ENCODE assay signal across 1 cellular context in the genomic region with DNA sequence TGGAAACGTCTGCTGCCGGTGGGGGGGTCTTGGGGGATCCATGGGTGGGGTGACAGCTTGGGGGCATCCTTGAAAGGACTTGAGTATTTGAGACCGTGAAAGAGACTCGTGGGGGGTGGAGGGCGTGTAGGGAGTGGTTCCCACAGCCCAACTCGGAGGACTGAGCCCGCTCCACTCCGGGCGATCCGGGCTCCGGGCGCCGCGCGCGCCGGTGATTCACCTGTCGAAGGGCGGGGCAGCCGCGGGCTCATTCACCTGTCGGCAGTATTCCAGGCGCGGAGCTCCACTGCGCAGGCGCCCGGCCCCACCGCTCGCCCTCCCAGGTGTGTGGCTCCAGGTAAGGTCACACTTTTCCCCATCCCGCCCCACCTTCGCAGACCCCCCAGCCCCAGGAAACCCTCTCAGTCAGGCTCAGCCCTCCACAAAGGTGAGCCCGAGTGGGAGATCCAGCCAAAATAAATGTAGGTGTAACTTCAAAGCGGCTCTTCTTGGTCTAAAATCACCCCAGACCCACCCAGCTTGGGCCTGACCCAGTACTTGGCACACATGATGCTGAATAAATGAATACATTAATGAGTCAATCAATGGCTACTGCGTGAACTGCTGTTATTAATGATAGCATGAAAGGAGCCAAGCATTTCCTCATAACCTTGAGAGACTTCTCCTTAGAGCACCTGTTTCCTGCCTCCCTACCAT.
TF ChIP-seq lines count a peak whose summit lies in the region.

No MANE protein-coding gene starts in this region.

TF ChIP-seq in HepG2, 621 proteins besides CTCF, POLR2A, EP300 and RAD21 (continued from another document):
- TF ChIP-seq, protein P1, sequence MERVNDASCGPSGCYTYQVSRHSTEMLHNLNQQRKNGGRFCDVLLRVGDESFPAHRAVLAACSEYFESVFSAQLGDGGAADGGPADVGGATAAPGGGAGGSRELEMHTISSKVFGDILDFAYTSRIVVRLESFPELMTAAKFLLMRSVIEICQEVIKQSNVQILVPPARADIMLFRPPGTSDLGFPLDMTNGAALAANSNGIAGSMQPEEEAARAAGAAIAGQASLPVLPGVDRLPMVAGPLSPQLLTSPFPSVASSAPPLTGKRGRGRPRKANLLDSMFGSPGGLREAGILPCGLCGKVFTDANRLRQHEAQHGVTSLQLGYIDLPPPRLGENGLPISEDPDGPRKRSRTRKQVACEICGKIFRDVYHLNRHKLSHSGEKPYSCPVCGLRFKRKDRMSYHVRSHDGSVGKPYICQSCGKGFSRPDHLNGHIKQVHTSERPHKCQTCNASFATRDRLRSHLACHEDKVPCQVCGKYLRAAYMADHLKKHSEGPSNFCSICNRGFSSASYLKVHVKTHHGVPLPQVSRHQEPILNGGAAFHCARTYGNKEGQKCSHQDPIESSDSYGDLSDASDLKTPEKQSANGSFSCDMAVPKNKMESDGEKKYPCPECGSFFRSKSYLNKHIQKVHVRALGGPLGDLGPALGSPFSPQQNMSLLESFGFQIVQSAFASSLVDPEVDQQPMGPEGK (CRISPR knock-in tag; IDR thresholded peaks at IDR 0.05) = 0 out of 2 replicates have a peak, but pooled peaks have one; percentile 29
- TF ChIP-seq ZSCAN22 (CRISPR knock-in tag; IDR thresholded peaks at IDR 0.05) (no peak), YY1 (IDR thresholded peaks at IDR 0.05; ENCODE audit: insufficient read depth, insufficient replicate concordance, low read depth, low read length) (peak; percentile 32), ISX (CRISPR knock-in tag; conservative IDR thresholded peaks at IDR 0.05) (no peak), RARG (CRISPR knock-in tag; IDR thresholded peaks at IDR 0.05; ENCODE audit: low read depth) (no peak), ESRRA (CRISPR knock-in tag; IDR thresholded peaks at IDR 0.05; ENCODE audit: low read depth) (no peak), ZNF558 (CRISPR knock-in tag; IDR thresholded peaks at IDR 0.05; ENCODE audit: borderline replicate concordance) (no peak), ZNF256 (CRISPR knock-in tag; conservative IDR thresholded peaks at IDR 0.05) (no peak), KDM4B (CRISPR knock-in tag; IDR thresholded peaks at IDR 0.05) (no peak), TMF1 (CRISPR knock-in tag; IDR thresholded peaks at IDR 0.05; ENCODE audit: low read depth) (no peak), POLR2AphosphoS5 (IDR thresholded peaks at IDR 0.05; ENCODE audit: low read depth, low read length) (no peak)
- TF ChIP-seq, protein P2, sequence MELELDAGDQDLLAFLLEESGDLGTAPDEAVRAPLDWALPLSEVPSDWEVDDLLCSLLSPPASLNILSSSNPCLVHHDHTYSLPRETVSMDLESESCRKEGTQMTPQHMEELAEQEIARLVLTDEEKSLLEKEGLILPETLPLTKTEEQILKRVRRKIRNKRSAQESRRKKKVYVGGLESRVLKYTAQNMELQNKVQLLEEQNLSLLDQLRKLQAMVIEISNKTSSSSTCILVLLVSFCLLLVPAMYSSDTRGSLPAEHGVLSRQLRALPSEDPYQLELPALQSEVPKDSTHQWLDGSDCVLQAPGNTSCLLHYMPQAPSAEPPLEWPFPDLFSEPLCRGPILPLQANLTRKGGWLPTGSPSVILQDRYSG (CRISPR knock-in tag; IDR thresholded peaks at IDR 0.05) = no peak
- TF ChIP-seq, protein P3, sequence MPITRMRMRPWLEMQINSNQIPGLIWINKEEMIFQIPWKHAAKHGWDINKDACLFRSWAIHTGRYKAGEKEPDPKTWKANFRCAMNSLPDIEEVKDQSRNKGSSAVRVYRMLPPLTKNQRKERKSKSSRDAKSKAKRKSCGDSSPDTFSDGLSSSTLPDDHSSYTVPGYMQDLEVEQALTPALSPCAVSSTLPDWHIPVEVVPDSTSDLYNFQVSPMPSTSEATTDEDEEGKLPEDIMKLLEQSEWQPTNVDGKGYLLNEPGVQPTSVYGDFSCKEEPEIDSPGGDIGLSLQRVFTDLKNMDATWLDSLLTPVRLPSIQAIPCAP (CRISPR knock-in tag; IDR thresholded peaks at IDR 0.05; ENCODE audit: low read depth) = no peak
- TF ChIP-seq, protein P4, sequence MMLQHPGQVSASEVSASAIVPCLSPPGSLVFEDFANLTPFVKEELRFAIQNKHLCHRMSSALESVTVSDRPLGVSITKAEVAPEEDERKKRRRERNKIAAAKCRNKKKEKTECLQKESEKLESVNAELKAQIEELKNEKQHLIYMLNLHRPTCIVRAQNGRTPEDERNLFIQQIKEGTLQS (CRISPR knock-in tag; IDR thresholded peaks at IDR 0.05) = no peak
